ENCODE assay signal across 14 cellular contexts in genomic region chr1:56452027-56453011, GRCh38.
DNase-seq lines count a peak whose midpoint lies in the region; ATAC-seq and TF ChIP-seq lines count a peak whose summit lies in the region.
"Had no signal": no experiment of that assay in that cellular context is flagged by ENCODE, and none has a peak within 500 bp of the region (broad histone marks: within the 10 kb centered on the region; RNA-seq: fewer than 3 reads in every experiment).

No MANE protein-coding gene starts in this region.

- peaks cover 43% of the 10 kb centered on the region for H3K4me1 Mint-ChIP-seq in GM23338

- in situ Hi-C loops in GM13977 (cut with MboI; ENCODE audit: low pct_unique_long_range_greater_than_20kb, low sequenced_read_pairs, unreplicated experiment), result no loop called here

- H3K4me1 ChIP-seq in GM23338 (ENCODE audit: insufficient read depth) (peaks cover 23% of the 10 kb centered on the region), body of pancreas (no peaks in the 10 kb centered on the region), liver (ENCODE audit: control insufficient read depth in 4 of 4, insufficient read depth in 4 of 4, low read length in 3 of 4) (peaks cover 11 to 55% (median 30%) of the 10 kb centered on the region in 4 donors), stomach smooth muscle (ENCODE audit: control insufficient read depth, insufficient read depth, low read length) (peaks cover 43% of the 10 kb centered on the region)
- H3K4me1 ChIP-seq: BLaER1 had no signal

- no peaks in the 10 kb centered on the region for H3K36me3 Mint-ChIP-seq in GM23338 (ENCODE audit: low read depth)
- H3K36me3 Mint-ChIP-seq in activated naive CD4-positive, alpha-beta T cell treated with anti-CD3 and anti-CD28 coated beads, Interleukin-2, amount 50 U/mL, for 72 hours, result no peaks in the 10 kb centered on the region

- no peak for ATAC-seq in GM23338
- ATAC-seq in body of pancreas, result no peak
- no peak for ATAC-seq in GM19035 (IDR thresholded peaks at IDR 0.05; ENCODE audit: unreplicated experiment)
- ATAC-seq in activated naive CD4-positive, alpha-beta T cell treated with anti-CD3 and anti-CD28 coated beads, Interleukin-2, amount 50 U/mL, for 72 hours, result no peak

- H3K27me3 ChIP-seq in GM23338 (ENCODE audit: insufficient read depth) (no peaks in the 10 kb centered on the region), body of pancreas (no peaks in the 10 kb centered on the region), liver (ENCODE audit: control insufficient read depth in 4 of 4, insufficient read depth in 4 of 4, low read length in 3 of 4) (no peaks in the 10 kb centered on the region), stomach smooth muscle (ENCODE audit: control insufficient read depth in 1 of 2, insufficient read depth in 2 of 2, low read length in 2 of 2) (no peaks in the 10 kb centered on the region)
- H3K27me3 ChIP-seq: BLaER1 had no signal

- no peak for TF ChIP-seq POLR2A in body of pancreas (IDR thresholded peaks at IDR 0.05)

- H3K4me3 Mint-ChIP-seq in GM23338, result no peak overlapping the region
- H3K4me3 Mint-ChIP-seq: activated naive CD4-positive, alpha-beta T cell treated with anti-CD3 and anti-CD28 coated beads for 36 hours had no signal

- H3K9me3 Mint-ChIP-seq in GM23338, result no peaks in the 10 kb centered on the region
- peaks cover 2 to 5% of the 10 kb centered on the region in 2 donors for H3K9me3 Mint-ChIP-seq in activated naive CD4-positive, alpha-beta T cell treated with anti-CD3 and anti-CD28 coated beads, Interleukin-2, amount 50 U/mL, for 72 hours
- H3K9me3 Mint-ChIP-seq: activated naive CD4-positive, alpha-beta T cell treated with anti-CD3 and anti-CD28 coated beads for 36 hours had no signal

- 63 to 73% methylated on average over 3 of the region's 3 CpGs for WGBS in body of pancreas, 2 donors
- 37% methylated on average over 3 of the region's 3 CpGs for WGBS in liver

- H3K36me3 ChIP-seq in GM23338 (ENCODE audit: insufficient read depth) (no peaks in the 10 kb centered on the region), body of pancreas (replicated peaks in 1 of 2; ENCODE audit: insufficient read depth in 1 of 2, low read depth in 2 of 2) (no peaks in the 10 kb centered on the region), liver (ENCODE audit: control insufficient read depth in 4 of 4, insufficient read depth in 3 of 4, low read depth in 1 of 4, low read length in 3 of 4) (no peaks in the 10 kb centered on the region), stomach smooth muscle (ENCODE audit: control insufficient read depth in 2 of 2, insufficient read depth in 2 of 2, low read length in 2 of 2) (no peaks in the 10 kb centered on the region)
- H3K36me3 ChIP-seq: BLaER1 had no signal

- H3K27ac Mint-ChIP-seq in GM23338, result no peak overlapping the region
- H3K27ac Mint-ChIP-seq in activated naive CD4-positive, alpha-beta T cell treated with anti-CD3 and anti-CD28 coated beads, Interleukin-2, amount 50 U/mL, for 72 hours, result no peak overlapping the region
- H3K27ac Mint-ChIP-seq: activated naive CD4-positive, alpha-beta T cell treated with anti-CD3 and anti-CD28 coated beads for 36 hours had no signal

- H3F3A ChIP-seq in GM23338 (replicated peaks; ENCODE audit: low read depth), result peaks cover 3% of the 10 kb centered on the region; the same call in 1 of the 2 replicates

- H3K79me2 ChIP-seq in GM23338 (replicated peaks; ENCODE audit: insufficient read depth), result no peaks in the 10 kb centered on the region

- peak overlapping the region; percentile 17 for H3K4me2 ChIP-seq in GM23338
- H3K4me2 ChIP-seq: BLaER1 had no signal

- peaks cover 11% of the 10 kb centered on the region for H3K27me3 Mint-ChIP-seq in GM23338 (ENCODE audit: insufficient read depth, low read depth, poor library complexity)

- TF ChIP-seq CTCF in GM23338 (conservative IDR thresholded peaks at IDR 0.05; ENCODE audit: low read depth in 2 of 2), result no peak
- no peak for TF ChIP-seq CTCF in body of pancreas (IDR thresholded peaks at IDR 0.05)
- TF ChIP-seq CTCF in liver (IDR thresholded peaks at IDR 0.05; ENCODE audit: low read depth, low read length, missing input control), result no peak
- no peak for TF ChIP-seq CTCF in GM13977 (IDR thresholded peaks at IDR 0.05; ENCODE audit: extremely low read depth, insufficient read depth, missing control alignments)

- no peak overlapping the region for H3K4me3 ChIP-seq in GM23338
- H3K4me3 ChIP-seq in body of pancreas, result no peak overlapping the region
- no peak overlapping the region for H3K4me3 ChIP-seq in liver (ENCODE audit: low read depth in 1 of 3, low read length in 3 of 3)
- H3K4me3 ChIP-seq in stomach smooth muscle (ENCODE audit: low read length in 2 of 2), result no peak overlapping the region
- H3K4me3 ChIP-seq: BLaER1 had no signal

- no peak for TF ChIP-seq RAD21 in liver (IDR thresholded peaks at IDR 0.05)

- H2AFZ ChIP-seq in GM23338, result no peak overlapping the region

- DNase-seq in GM23338 (ENCODE audit: low spot score) (no peak), body of pancreas (peak in 3 of 4 donors; percentile 21 to 53 (median 22)), GM13977 (ENCODE audit: low spot score) (no peak), NCI-H2171 treated with DMSO at 0.1 percent for 48 hours (lab: John Stamatoyannopoulos, UW) (no peak)
- no peak for DNase-seq in activated naive CD4-positive, alpha-beta T cell treated with anti-CD3 and anti-CD28 coated beads, Interleukin-2, amount 50 U/mL, for 72 hours (ENCODE audit: low spot score in 2 of 2)
- DNase-seq: activated naive CD4-positive, alpha-beta T cell treated with anti-CD3 and anti-CD28 coated beads for 36 hours; central memory CD4-positive, alpha-beta T cell; NCI-H2029 treated with DMSO at 0.1 percent for 48 hours; posterior cingulate gyrus; stimulated activated CD4-positive, alpha-beta T cell treated with anti-CD3 and anti-CD28 coated beads, Interleukin-2, amount 100 ng/mL, for 24 hours had no signal

- H3K9me2 ChIP-seq in GM23338 (ENCODE audit: insufficient read depth), result no peaks in the 10 kb centered on the region

- H4K20me1 ChIP-seq in GM23338 (replicated peaks; ENCODE audit: insufficient read depth), result no peaks in the 10 kb centered on the region
- H4K20me1 ChIP-seq: BLaER1 had no signal

- H3K27ac ChIP-seq in GM23338 (ENCODE audit: low read depth), result peak overlapping the region; percentile 24; the same call in 1 of the 2 replicates
- H3K27ac ChIP-seq in body of pancreas, result no peak overlapping the region
- peak overlapping the region; percentile 91 to 98 for H3K27ac ChIP-seq in liver (ENCODE audit: low read depth in 1 of 2, low read length in 2 of 2)
- H3K27ac ChIP-seq in stomach smooth muscle (ENCODE audit: low read length), result peak overlapping the region; percentile 62
- H3K27ac ChIP-seq: BLaER1 had no signal

- intact Hi-C loops in body of pancreas (cut with DNase I), result no loop called here

- H3K9me3 ChIP-seq in body of pancreas (no peaks in the 10 kb centered on the region), liver (ENCODE audit: control insufficient read depth in 4 of 4, low read length in 3 of 4) (no peaks in the 10 kb centered on the region), stomach smooth muscle (ENCODE audit: control insufficient read depth in 2 of 2, low read length in 2 of 2) (no peaks in the 10 kb centered on the region)
- H3K9me3 ChIP-seq: BLaER1 had no signal

- H3K9ac ChIP-seq in liver (ENCODE audit: low read depth in 1 of 2, low read length in 2 of 2) (peak overlapping the region in 1 of 2 donors; percentile 92), stomach smooth muscle (ENCODE audit: low read length in 2 of 2) (peak overlapping the region in 1 of 2 donors; percentile 4)
- H3K9ac ChIP-seq: BLaER1 had no signal

TF ChIP-seq in liver, 16 proteins besides CTCF, POLR2A, EP300 and RAD21 (continues in another document):
- TF ChIP-seq HNF4A (conservative IDR thresholded peaks at IDR 0.05), result no peak
- TF ChIP-seq FOXA1 (IDR thresholded peaks at IDR 0.05), result no peak
- TF ChIP-seq, protein P1, sequence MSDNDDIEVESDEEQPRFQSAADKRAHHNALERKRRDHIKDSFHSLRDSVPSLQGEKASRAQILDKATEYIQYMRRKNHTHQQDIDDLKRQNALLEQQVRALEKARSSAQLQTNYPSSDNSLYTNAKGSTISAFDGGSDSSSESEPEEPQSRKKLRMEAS (IDR thresholded peaks at IDR 0.05), result no peak
- TF ChIP-seq HNF4G (IDR thresholded peaks at IDR 0.05), result no peak
- TF ChIP-seq FOXA2 (IDR thresholded peaks at IDR 0.05), result no peak
- TF ChIP-seq, protein P2, sequence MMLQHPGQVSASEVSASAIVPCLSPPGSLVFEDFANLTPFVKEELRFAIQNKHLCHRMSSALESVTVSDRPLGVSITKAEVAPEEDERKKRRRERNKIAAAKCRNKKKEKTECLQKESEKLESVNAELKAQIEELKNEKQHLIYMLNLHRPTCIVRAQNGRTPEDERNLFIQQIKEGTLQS (IDR thresholded peaks at IDR 0.05), result no peak
- no peak for TF ChIP-seq YY1 (IDR thresholded peaks at IDR 0.05)
- TF ChIP-seq NR2F2 (IDR thresholded peaks at IDR 0.05), result no peak
- no peak for TF ChIP-seq REST (IDR thresholded peaks at IDR 0.05)

Comparison
In these comparisons a context has a peak if more than half of its experiments do, and no peak if none do; other contexts are left out.
1. DNase-seq: peak in body of pancreas (3 of 4); none in GM23338 (single experiment), GM13977 (single experiment), NCI-H2171 treated with DMSO at 0.1 percent for 48 hours (single experiment) and activated naive CD4-positive, alpha-beta T cell treated with anti-CD3 and anti-CD28 coated beads, Interleukin-2, amount 50 U/mL, for 72 hours (0 of 2).
2. H3K27ac ChIP-seq: peak in GM23338 (single experiment), liver (2 of 2) and stomach smooth muscle (single experiment); none in body of pancreas (0 of 4).